11 cellular contexts compared by ENCODE assay signal in the genomic region with DNA sequence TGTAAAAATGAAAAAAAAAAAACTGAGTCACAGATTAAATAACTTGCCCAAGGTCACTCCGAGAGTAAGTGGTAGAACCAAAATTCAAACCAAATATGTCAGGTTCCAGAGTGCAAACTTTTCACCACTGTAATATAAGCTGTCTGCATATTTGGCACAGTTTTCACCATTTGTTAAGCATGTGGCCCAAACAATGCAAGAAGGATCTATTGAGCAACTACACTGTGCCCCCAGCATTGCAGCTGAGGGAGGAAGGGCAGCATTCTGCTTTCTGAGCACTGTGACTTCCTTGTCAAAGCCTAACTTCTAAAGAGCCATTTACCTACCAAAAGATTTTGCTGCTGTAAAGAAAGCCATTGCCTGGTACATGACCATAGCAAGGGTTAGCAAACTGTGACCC.
A peak's percentile ranks its signal among the peaks of the same experiment; 100 is the strongest.
DNase-seq lines count a peak whose midpoint lies in the region; ATAC-seq, FAIRE-seq and TF ChIP-seq lines count a peak whose summit lies in the region.
"Had no signal": no experiment of that assay in that cellular context is flagged by ENCODE, and none has a peak within 500 bp of the region (broad histone marks: within the 10 kb centered on the region; RNA-seq: fewer than 3 reads in every experiment).

No MANE protein-coding gene starts in this region.

- TF ChIP-seq EP300 in A549 (IDR thresholded peaks at IDR 0.05), result no peak

- no peaks in the 10 kb centered on the region for H3K27me3 ChIP-seq in naive thymus-derived CD4-positive, alpha-beta T cell (ENCODE audit: control insufficient read depth in 2 of 2, insufficient read depth in 2 of 2, low read length in 2 of 2)

- CTCF ChIA-PET in A549 (lab: Yijun Ruan, JAX), result interaction anchor here (0.6 to 8.4 kb wide), 6 partner anchors 10 to 113 kb away, joined by 3 to 91 read pairs (median 9); no protein-coding TSS in a partner anchor
- CTCF ChIA-PET in naive thymus-derived CD4-positive, alpha-beta T cell (lab: Charles Lee), result interaction anchor here (0.6 to 0.8 kb wide), 2 partner anchors 394 to 645 kb away, joined by 3 read pairs; no protein-coding TSS in a partner anchor

- H3K27ac ChIP-seq in A549, result peak overlapping the region; percentile 9 to 34; a peak in 5 of 6 replicates
- H3K27ac ChIP-seq in naive thymus-derived CD4-positive, alpha-beta T cell (ENCODE audit: low read depth, low read length), result no peak overlapping the region
- H3K27ac ChIP-seq: BLaER1 treated with 17β-estradiol and CSF1 and Interleukin-3, amounts not matched to agents 10 nM and 100 nM had no signal

- no peaks in the 10 kb centered on the region for H3K9me3 Mint-ChIP-seq in naive thymus-derived CD4-positive, alpha-beta T cell
- H3K9me3 Mint-ChIP-seq: activated naive CD4-positive, alpha-beta T cell treated with anti-CD3 and anti-CD28 coated beads for 36 hours had no signal

- FAIRE-seq in A549 (lab: Jason Lieb, UNC), result no peak

- no peaks in the 10 kb centered on the region for H3K36me3 ChIP-seq in mucosa of descending colon (ENCODE audit: low read depth)
- peaks cover 0 to 14% (median 0%) of the 10 kb centered on the region in 3 experiments for H3K36me3 ChIP-seq in naive thymus-derived CD4-positive, alpha-beta T cell (ENCODE audit: control insufficient read depth in 2 of 3, insufficient read depth in 3 of 3, low read length in 3 of 3)

- TF ChIP-seq POLR2A in A549 (IDR thresholded peaks at IDR 0.05; ENCODE audit: low read length), result no peak

- no peaks in the 10 kb centered on the region for H3K27me3 Mint-ChIP-seq in naive thymus-derived CD4-positive, alpha-beta T cell

- no peak overlapping the region for H3K4me3 ChIP-seq in A549
- no peak overlapping the region for H3K4me3 ChIP-seq in mucosa of descending colon
- H3K4me3 ChIP-seq in naive thymus-derived CD4-positive, alpha-beta T cell (ENCODE audit: low read length), result no peak overlapping the region
- H3K4me3 ChIP-seq: BLaER1 treated with 17β-estradiol and CSF1 and Interleukin-3, amounts not matched to agents 10 nM and 100 nM had no signal

- H3K4me1 ChIP-seq in A549 (peaks cover 34% of the 10 kb centered on the region), mucosa of descending colon (ENCODE audit: low read depth) (peaks cover 16% of the 10 kb centered on the region)
- H3K4me1 ChIP-seq in naive thymus-derived CD4-positive, alpha-beta T cell (ENCODE audit: control insufficient read depth in 2 of 2, insufficient read depth in 2 of 2, low read length in 2 of 2), result no peaks in the 10 kb centered on the region

- TF ChIP-seq CTCF in A549 (IDR thresholded peaks at IDR 0.05) (no peak), mucosa of descending colon (IDR thresholded peaks at IDR 0.05) (no peak)

- DNase-seq in A549 (ENCODE audit: low read depth in 1 of 2, low spot score in 1 of 2), result no peak
- DNase-seq in LHCN-M2 (ENCODE audit: low read depth), result peak; percentile 84
- DNase-seq in dedifferentiated amniotic fluid mesenchymal stem cell (ENCODE audit: extremely low spot score), result peak; percentile 81
- DNase-seq in mucosa of descending colon, result no peak
- no peak for DNase-seq in NCI-H1105 treated with DMSO at 0.1 percent for 48 hours (lab: John Stamatoyannopoulos, UW)
- no peak for DNase-seq in GM19238 (ENCODE audit: insufficient read length, low spot score)
- DNase-seq in naive thymus-derived CD4-positive, alpha-beta T cell, result no peak
- DNase-seq: activated naive CD4-positive, alpha-beta T cell treated with anti-CD3 and anti-CD28 coated beads for 36 hours; NCI-H2029 had no signal

- H3K4me2 ChIP-seq in A549, result peak overlapping the region; percentile 36
- H3K4me2 ChIP-seq: BLaER1 treated with 17β-estradiol and CSF1 and Interleukin-3, amounts not matched to agents 10 nM and 100 nM had no signal

- 62% methylated on average over 1 of the region's 1 CpG for WGBS in A549 (ENCODE audit: missing lambda C conversion rate)

- POLR2A ChIA-PET in A549 (lab: Yijun Ruan, JAX), result no interaction called here
- POLR2A ChIA-PET in naive thymus-derived CD4-positive, alpha-beta T cell (lab: Charles Lee), result no interaction called here

- no peaks in the 10 kb centered on the region for H3K9me3 ChIP-seq in A549
- no peaks in the 10 kb centered on the region for H3K9me3 ChIP-seq in mucosa of descending colon
- no peaks in the 10 kb centered on the region for H3K9me3 ChIP-seq in naive thymus-derived CD4-positive, alpha-beta T cell (ENCODE audit: control insufficient read depth in 2 of 3, low read length in 3 of 3)
- H3K9me3 ChIP-seq: BLaER1 treated with 17β-estradiol and CSF1 and Interleukin-3, amounts not matched to agents 10 nM and 100 nM had no signal

- no peak; a peak in 1 of 6 replicates for ATAC-seq in A549
- peak; percentile 13 for ATAC-seq in mucosa of descending colon
- ATAC-seq in HG03280 (IDR thresholded peaks at IDR 0.05; ENCODE audit: unreplicated experiment), result no peak
- ATAC-seq in naive thymus-derived CD4-positive, alpha-beta T cell, result no peak

- intact Hi-C loops in mucosa of descending colon (cut with DNase I, micrococcal nuclease), result no loop called here
- intact Hi-C loops in naive thymus-derived CD4-positive, alpha-beta T cell (cut with micrococcal nuclease), result no loop called here

- no peak overlapping the region for H3K27ac Mint-ChIP-seq in naive thymus-derived CD4-positive, alpha-beta T cell
- H3K27ac Mint-ChIP-seq: activated naive CD4-positive, alpha-beta T cell treated with anti-CD3 and anti-CD28 coated beads for 36 hours had no signal

- H3K4me1 Mint-ChIP-seq in naive thymus-derived CD4-positive, alpha-beta T cell, result peaks cover 0 to 3% (median 0%) of the 10 kb centered on the region in 7 donors

- H3K36me3 Mint-ChIP-seq in naive thymus-derived CD4-positive, alpha-beta T cell, result peaks cover 6 to 47% (median 39%) of the 10 kb centered on the region in 5 donors

- H3K4me3 Mint-ChIP-seq in naive thymus-derived CD4-positive, alpha-beta T cell, result no peak overlapping the region
- H3K4me3 Mint-ChIP-seq: activated naive CD4-positive, alpha-beta T cell treated with anti-CD3 and anti-CD28 coated beads for 36 hours had no signal

- TF ChIP-seq RAD21 in A549 (conservative IDR thresholded peaks at IDR 0.05 in 1 of 2, IDR thresholded peaks at IDR 0.05 in 1 of 2), result no peak

TF ChIP-seq in A549, 52 proteins besides CTCF, POLR2A, EP300 and RAD21:
- TF ChIP-seq, protein P1, sequence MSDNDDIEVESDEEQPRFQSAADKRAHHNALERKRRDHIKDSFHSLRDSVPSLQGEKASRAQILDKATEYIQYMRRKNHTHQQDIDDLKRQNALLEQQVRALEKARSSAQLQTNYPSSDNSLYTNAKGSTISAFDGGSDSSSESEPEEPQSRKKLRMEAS (IDR thresholded peaks at IDR 0.05), result 0 out of 2 replicates have a peak, but pooled peaks have one; percentile 28
- TF ChIP-seq CHD2 (IDR thresholded peaks at IDR 0.05; ENCODE audit: low read length, partially characterized antibody) (no peak), CEBPB (IDR thresholded peaks at IDR 0.05) (peak; percentile 57 to 77)

Comparison
In these comparisons a context has a peak if more than half of its experiments do, and no peak if none do; other contexts are left out.
1. DNase-seq: peak in LHCN-M2 (single experiment) and dedifferentiated amniotic fluid mesenchymal stem cell (single experiment); none in A549 (0 of 2), mucosa of descending colon (0 of 3), NCI-H1105 treated with DMSO at 0.1 percent for 48 hours (single experiment), GM19238 (single experiment) and naive thymus-derived CD4-positive, alpha-beta T cell (0 of 9).